Comparison of ENCODE assay signal across 12 cellular contexts in the genomic region with DNA sequence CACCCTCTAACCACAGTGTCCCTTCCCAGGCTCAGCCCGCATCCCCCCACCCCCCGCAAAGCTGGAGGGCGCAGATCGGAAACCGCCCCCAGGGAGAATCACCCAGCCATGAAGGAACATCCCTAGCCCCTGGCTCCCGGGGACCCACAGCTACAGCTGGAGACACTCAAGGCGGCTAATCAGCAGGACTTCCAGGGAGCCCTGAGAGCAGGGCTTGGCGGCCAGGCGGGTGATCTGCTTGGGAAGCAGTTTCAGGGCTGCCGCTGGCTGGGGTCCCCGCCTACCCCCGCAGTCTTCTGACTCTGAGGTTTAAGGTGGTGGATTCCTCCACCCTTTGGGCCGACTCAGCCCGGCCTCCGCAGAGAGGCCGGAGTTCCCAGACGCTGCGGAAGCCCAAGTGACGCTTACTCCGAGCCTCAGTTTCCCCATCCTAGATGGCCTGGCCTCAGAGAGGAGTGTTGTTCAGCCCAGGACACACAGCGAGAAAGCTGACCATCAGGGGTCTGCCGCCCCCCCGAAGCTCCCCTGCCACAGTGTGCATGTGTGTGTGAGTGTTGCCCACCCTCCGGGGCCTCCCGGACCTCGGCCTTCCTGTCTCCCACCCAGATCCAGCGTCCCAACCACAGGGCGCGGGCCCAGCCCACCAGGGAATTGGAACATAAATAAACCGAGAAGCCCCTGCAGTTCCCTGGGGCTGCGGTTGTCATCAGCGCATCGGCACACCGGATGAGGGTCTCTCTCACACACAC. TPM values are rescaled to one million over a fixed set of nuclear protein-coding genes. Genes with fewer than 3 reads are reported as not detected.
A peak's percentile ranks its signal among the peaks of the same experiment; 100 is the strongest.
DNase-seq lines count a peak whose midpoint lies in the region; ATAC-seq and TF ChIP-seq lines count a peak whose summit lies in the region.
"Had no signal": no experiment of that assay in that cellular context is flagged by ENCODE, and none has a peak within 500 bp of the region (broad histone marks: within the 10 kb centered on the region; RNA-seq: fewer than 3 reads in every experiment).

No MANE protein-coding gene starts in this region.

- H3K4me3 Mint-ChIP-seq in activated naive CD4-positive, alpha-beta T cell treated with anti-CD3 and anti-CD28 coated beads, Interleukin-2, amount 50 U/mL, for 24 hours: peak overlapping the region; percentile 60
- H3K4me3 Mint-ChIP-seq in WTC11: peak overlapping the region; percentile 91
- H3K4me3 Mint-ChIP-seq in glutamatergic neuron (ENCODE audit: unreplicated experiment): peak overlapping the region; percentile 35
- peak overlapping the region; percentile 71 to 89 for H3K4me3 Mint-ChIP-seq in stimulated activated naive B cell treated with anti-CD40 and anti-IgM and Interleukin-4, amounts not matched to agents 10 μg/mL and 1 μg/mL and 100 μg/mL, for 72 hours

- peaks cover 8% of the 10 kb centered on the region for H3K4me1 Mint-ChIP-seq in activated naive CD4-positive, alpha-beta T cell treated with anti-CD3 and anti-CD28 coated beads, Interleukin-2, amount 50 U/mL, for 24 hours
- H3K4me1 Mint-ChIP-seq in WTC11 (peaks cover 6% of the 10 kb centered on the region), glutamatergic neuron (ENCODE audit: low read depth, unreplicated experiment) (no peaks in the 10 kb centered on the region)
- peaks cover 15 to 23% of the 10 kb centered on the region in 2 donors for H3K4me1 Mint-ChIP-seq in stimulated activated naive B cell treated with anti-CD40 and anti-IgM and Interleukin-4, amounts not matched to agents 10 μg/mL and 1 μg/mL and 100 μg/mL, for 72 hours

- no peak for DNase-seq in activated naive CD4-positive, alpha-beta T cell (lab: John Stamatoyannopoulos, UW)
- DNase-seq in WTC11 (ENCODE audit: low spot score) (no peak), glutamatergic neuron (no peak), NCI-H2196 treated with DMSO at 0.1 percent for 48 hours (lab: John Stamatoyannopoulos, UW; ENCODE audit: unreplicated experiment) (no peak), AML-193 (lab: John Stamatoyannopoulos, UW) (no peak), NCI-H446 (lab: John Stamatoyannopoulos, UW) (no peak)
- no peak for DNase-seq in stimulated activated naive B cell treated with anti-CD40 and anti-IgM and Interleukin-4, amounts not matched to agents 10 μg/mL and 1 μg/mL and 100 μg/mL, for 72 hours
- DNase-seq: C1 segment of cervical spinal cord, KBM-7, NCI-H226 had no signal

- H3K9me3 Mint-ChIP-seq in activated naive CD4-positive, alpha-beta T cell treated with anti-CD3 and anti-CD28 coated beads, Interleukin-2, amount 50 U/mL, for 24 hours: no peaks in the 10 kb centered on the region
- H3K9me3 Mint-ChIP-seq in WTC11 (no peaks in the 10 kb centered on the region), glutamatergic neuron (ENCODE audit: unreplicated experiment) (peaks cover 8% of the 10 kb centered on the region)
- no peaks in the 10 kb centered on the region for H3K9me3 Mint-ChIP-seq in stimulated activated naive B cell treated with anti-CD40 and anti-IgM and Interleukin-4, amounts not matched to agents 10 μg/mL and 1 μg/mL and 100 μg/mL, for 72 hours

- POLR2A ChIA-PET in WTC11 (lab: Charles Lee): interaction anchor here (2.3 to 3.0 kb wide), 3 partner anchors 25 to 76 kb away, joined by 5 to 22 read pairs (median 18); partner anchors contain the start of genes NDUFA11, NRTN and VMAC

- no peaks in the 10 kb centered on the region for H3K36me3 Mint-ChIP-seq in activated naive CD4-positive, alpha-beta T cell treated with anti-CD3 and anti-CD28 coated beads, Interleukin-2, amount 50 U/mL, for 24 hours
- H3K36me3 Mint-ChIP-seq in WTC11: no peaks in the 10 kb centered on the region
- H3K36me3 Mint-ChIP-seq in glutamatergic neuron (ENCODE audit: unreplicated experiment): no peaks in the 10 kb centered on the region
- peaks cover 6 to 8% of the 10 kb centered on the region in 2 donors for H3K36me3 Mint-ChIP-seq in stimulated activated naive B cell treated with anti-CD40 and anti-IgM and Interleukin-4, amounts not matched to agents 10 μg/mL and 1 μg/mL and 100 μg/mL, for 72 hours

- ATAC-seq in WTC11: no peak
- no peak for ATAC-seq in stimulated activated naive B cell treated with anti-CD40 and anti-IgM and Interleukin-4, amounts not matched to agents 10 μg/mL and 1 μg/mL and 100 μg/mL, for 72 hours (replicated peaks)

- TF ChIP-seq CTCF in WTC11 (IDR thresholded peaks at IDR 0.05) (no peak), glutamatergic neuron (IDR thresholded peaks at IDR 0.05; ENCODE audit: partially characterized antibody, unreplicated experiment) (no peak)

- H3K27me3 Mint-ChIP-seq in activated naive CD4-positive, alpha-beta T cell treated with anti-CD3 and anti-CD28 coated beads, Interleukin-2, amount 50 U/mL, for 24 hours: no peaks in the 10 kb centered on the region
- H3K27me3 Mint-ChIP-seq in WTC11 (ENCODE audit: low read depth): peaks cover 11% of the 10 kb centered on the region
- peaks cover 10% of the 10 kb centered on the region for H3K27me3 Mint-ChIP-seq in glutamatergic neuron (ENCODE audit: unreplicated experiment)
- H3K27me3 Mint-ChIP-seq in stimulated activated naive B cell treated with anti-CD40 and anti-IgM and Interleukin-4, amounts not matched to agents 10 μg/mL and 1 μg/mL and 100 μg/mL, for 72 hours: peaks cover 9 to 32% of the 10 kb centered on the region in 2 donors

- H3K27ac Mint-ChIP-seq in activated naive CD4-positive, alpha-beta T cell treated with anti-CD3 and anti-CD28 coated beads, Interleukin-2, amount 50 U/mL, for 24 hours: no peak overlapping the region
- H3K27ac Mint-ChIP-seq in WTC11: peak overlapping the region; percentile 36; the same call in 1 of the 2 replicates
- peak overlapping the region; percentile 3 for H3K27ac Mint-ChIP-seq in glutamatergic neuron (ENCODE audit: unreplicated experiment)
- no peak overlapping the region for H3K27ac Mint-ChIP-seq in stimulated activated naive B cell treated with anti-CD40 and anti-IgM and Interleukin-4, amounts not matched to agents 10 μg/mL and 1 μg/mL and 100 μg/mL, for 72 hours

- CTCF ChIA-PET in WTC11 (lab: Charles Lee): interaction anchor here (1.7 to 6.9 kb wide), 5 partner anchors 25 to 192 kb away, joined by 10 to 115 read pairs (median 12); partner anchors contain the start of genes NDUFA11, NRTN and VMAC

TF ChIP-seq in WTC11, 78 proteins besides CTCF, POLR2A, EP300 and RAD21:
- TF ChIP-seq GTF2I (CRISPR knock-in tag; conservative IDR thresholded peaks at IDR 0.05) (peak; percentile 73; the same call in 1 of the 2 replicates), ZNF232 (CRISPR knock-in tag; IDR thresholded peaks at IDR 0.05) (no peak), ATF6 (CRISPR knock-in tag; IDR thresholded peaks at IDR 0.05) (no peak)

RNA-seq across cellular contexts. Expression of gene FUT6, which starts 9.8 kb away (rescaled TPM):
- total RNA-seq in WTC11 (2021) (not detected in 3 replicates), glutamatergic neuron (ENCODE audit: unreplicated experiment) (not detected)
- total RNA-seq: osteocyte had no signal

RNA-seq across cellular contexts. Expression of gene FUT3, which starts 21.5 kb away (rescaled TPM):
- 0.23 to 0.62 TPM (median 0.48 TPM) in 3 replicates for total RNA-seq in WTC11 (2021)
- total RNA-seq in glutamatergic neuron (ENCODE audit: unreplicated experiment): not detected
- total RNA-seq: osteocyte had no signal

RNA-seq across cellular contexts. Expression of gene NRTN, which starts 24.9 kb away (rescaled TPM):
- total RNA-seq in WTC11 (2021): 4.7 to 6.1 TPM (median 4.9 TPM) in 3 replicates
- total RNA-seq in glutamatergic neuron (ENCODE audit: unreplicated experiment): 1.2 TPM

RNA-seq across cellular contexts. Expression of gene DUS3L, which starts 38.8 kb away (rescaled TPM):
- 30.6 to 39.3 TPM (median 34.6 TPM) in 3 replicates for total RNA-seq in WTC11 (2021)
- 22.4 TPM for total RNA-seq in glutamatergic neuron (ENCODE audit: unreplicated experiment)

RNA-seq across cellular contexts. Expression of gene FUT5, which starts 40.6 kb away (rescaled TPM):
- 0.16 to 0.23 TPM (median 0.17 TPM) in 3 replicates for total RNA-seq in WTC11 (2021)
- total RNA-seq in glutamatergic neuron (ENCODE audit: unreplicated experiment): 0.27 TPM
- total RNA-seq: osteocyte had no signal

Comparison
In these comparisons a context has a peak if more than half of its experiments do, and no peak if none do; other contexts are left out.
1. H3K27ac Mint-ChIP-seq: peak in WTC11 (single experiment) and glutamatergic neuron (single experiment); none in activated naive CD4-positive, alpha-beta T cell treated with anti-CD3 and anti-CD28 coated beads, Interleukin-2, amount 50 U/mL, for 24 hours (single experiment) and stimulated activated naive B cell treated with anti-CD40 and anti-IgM and Interleukin-4, amounts not matched to agents 10 μg/mL and 1 μg/mL and 100 μg/mL, for 72 hours (single experiment).
2. H3K4me3 Mint-ChIP-seq: peak in every context shown above with its lines; median percentile 91 in WTC11; 80 in stimulated activated naive B cell treated with anti-CD40 and anti-IgM and Interleukin-4, amounts not matched to agents 10 μg/mL and 1 μg/mL and 100 μg/mL, for 72 hours; 60 in activated naive CD4-positive, alpha-beta T cell treated with anti-CD3 and anti-CD28 coated beads, Interleukin-2, amount 50 U/mL, for 24 hours; 35 in glutamatergic neuron.